In genomic region chr16:79175286-79176057, GRCh38 we compare ENCODE assay signal across 20 cellular contexts.
"Had no signal": no experiment of that assay in that cellular context is flagged by ENCODE, and none has a peak within 500 bp of the region (broad histone marks: within the 10 kb centered on the region; RNA-seq: fewer than 3 reads in every experiment).

No MANE protein-coding gene starts in this region.

- H3K27me3 ChIP-seq: ascending aorta, heart left ventricle, neutrophil, sigmoid colon, testis, upper lobe of left lung had no signal

- H3K4me1 ChIP-seq: parathyroid adenoma, testis had no signal

- H3K4me3 Mint-ChIP-seq: activated CD8-positive, alpha-beta T cell treated with anti-CD3 and anti-CD28 coated beads, Interleukin-2, amount 10 ng/mL, durations not matched to agents 7 days and 5 days; activated naive CD4-positive, alpha-beta T cell treated with anti-CD3 and anti-CD28 coated beads, Interleukin-2, amount 10 ng/mL, durations not matched to agents 7 days and 5 days; activated T-cell treated with anti-CD3 and anti-CD28 coated beads, Interleukin-2, amount 50 U/mL, for 24 hours; memory B cell; naive B cell; stimulated activated memory B cell treated with anti-CD40 and anti-IgM and Interleukin-4, amounts not matched to agents 10 μg/mL and 1 μg/mL and 100 μg/mL, for 72 hours; T-helper 2 cell treated with Interferon-gamma antibody and Interleukin-4, amounts not matched to agents 5 μg/mL and 100 μg/mL, for 36 hours had no signal

- H3K27ac Mint-ChIP-seq: activated CD8-positive, alpha-beta T cell treated with anti-CD3 and anti-CD28 coated beads, Interleukin-2, amount 10 ng/mL, durations not matched to agents 7 days and 5 days; activated naive CD4-positive, alpha-beta T cell treated with anti-CD3 and anti-CD28 coated beads, Interleukin-2, amount 10 ng/mL, durations not matched to agents 7 days and 5 days; activated T-cell treated with anti-CD3 and anti-CD28 coated beads, Interleukin-2, amount 50 U/mL, for 24 hours; memory B cell; naive B cell; stimulated activated memory B cell treated with anti-CD40 and anti-IgM and Interleukin-4, amounts not matched to agents 10 μg/mL and 1 μg/mL and 100 μg/mL, for 72 hours; T-helper 2 cell treated with Interferon-gamma antibody and Interleukin-4, amounts not matched to agents 5 μg/mL and 100 μg/mL, for 36 hours had no signal

- ATAC-seq: activated CD8-positive, alpha-beta T cell treated with anti-CD3 and anti-CD28 coated beads, Interleukin-2, amount 10 ng/mL, durations not matched to agents 7 days and 5 days; gastrocnemius medialis; heart left ventricle; mucosa of descending colon; stimulated activated memory B cell treated with anti-CD40 and anti-IgM and Interleukin-4, amounts not matched to agents 10 μg/mL and 1 μg/mL and 100 μg/mL, for 72 hours had no signal

- DNase-seq: activated CD4-positive, alpha-beta T cell treated with anti-CD3 and anti-CD28 coated beads for 4 hours; activated CD8-positive, alpha-beta T cell treated with anti-CD3 and anti-CD28 coated beads, Interleukin-2, amount 10 ng/mL, durations not matched to agents 7 days and 5 days; activated naive CD4-positive, alpha-beta T cell treated with anti-CD3 and anti-CD28 coated beads, Interleukin-2, amount 10 ng/mL, durations not matched to agents 7 days and 5 days; activated T-cell treated with anti-CD3 and anti-CD28 coated beads, Interleukin-2, amount 50 U/mL, for 24 hours; cerebellar nuclear complex; cortex of kidney; gastrocnemius medialis; heart left ventricle; mucosa of descending colon; naive B cell; sigmoid colon; stimulated activated CD4-positive, alpha-beta T cell treated with anti-CD3 and anti-CD28 coated beads, Interleukin-4, amount 100 ng/mL, for 24 hours; testis; upper lobe of left lung had no signal

- H3K27me3 Mint-ChIP-seq: activated T-cell treated with anti-CD3 and anti-CD28 coated beads, Interleukin-2, amount 50 U/mL, for 24 hours had no signal

- H3K4me1 Mint-ChIP-seq: activated naive CD4-positive, alpha-beta T cell treated with anti-CD3 and anti-CD28 coated beads, Interleukin-2, amount 10 ng/mL, durations not matched to agents 7 days and 5 days had no signal

- H3K27ac ChIP-seq: ascending aorta, gastrocnemius medialis, heart left ventricle, neutrophil, parathyroid adenoma, sigmoid colon, testis, upper lobe of left lung had no signal

- H3K36me3 Mint-ChIP-seq: activated naive CD4-positive, alpha-beta T cell treated with anti-CD3 and anti-CD28 coated beads, Interleukin-2, amount 10 ng/mL, durations not matched to agents 7 days and 5 days; stimulated activated memory B cell treated with anti-CD40 and anti-IgM and Interleukin-4, amounts not matched to agents 10 μg/mL and 1 μg/mL and 100 μg/mL, for 72 hours had no signal
